In the genomic region with DNA sequence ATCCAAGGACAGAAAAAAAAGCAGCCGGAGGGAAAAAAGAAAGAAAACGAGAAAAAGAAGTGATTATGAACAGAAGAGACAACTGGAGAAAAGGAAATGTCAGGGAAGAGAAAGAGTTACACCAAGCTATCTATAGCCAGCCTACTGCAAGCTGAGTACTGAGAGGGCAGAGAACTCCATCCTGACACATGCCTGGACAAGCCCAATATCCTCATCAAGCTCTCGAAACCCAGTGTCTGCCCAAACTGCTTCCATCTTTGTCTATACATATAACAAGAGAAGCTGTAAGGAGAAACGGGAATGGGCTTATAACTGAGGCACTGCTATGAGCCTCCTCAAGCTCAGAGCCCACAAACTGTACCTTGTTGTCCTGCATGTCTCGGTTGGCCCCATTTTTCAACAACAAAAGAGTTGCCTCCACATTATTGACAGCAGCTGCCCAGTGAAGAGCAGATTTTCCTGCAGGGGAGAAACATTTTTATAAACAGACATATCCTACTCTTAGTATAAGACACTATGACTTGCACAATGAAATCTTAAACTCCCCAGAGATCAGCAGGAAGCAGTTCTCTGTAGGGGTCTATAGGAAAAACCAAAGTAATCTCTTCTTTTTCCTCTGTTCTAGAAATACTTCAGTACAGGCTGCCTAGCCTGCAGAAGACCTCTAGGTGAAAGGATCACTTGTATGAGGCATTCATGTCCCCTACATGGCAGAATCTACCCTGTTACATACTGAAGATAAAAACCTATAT, we compare ENCODE assay signal across 22 cellular contexts. TPM values are rescaled to one million over a fixed set of nuclear protein-coding genes. Genes with fewer than 3 reads are reported as not detected.
DNase-seq lines count a peak whose midpoint lies in the region; ATAC-seq, FAIRE-seq and TF ChIP-seq lines count a peak whose summit lies in the region.
"Had no signal": no experiment of that assay in that cellular context is flagged by ENCODE, and none has a peak within 500 bp of the region (broad histone marks: within the 10 kb centered on the region; RNA-seq: fewer than 3 reads in every experiment).

No MANE protein-coding gene starts in this region.

- no peaks in the 10 kb centered on the region; the same call in 1 of the 2 replicates for H3K9me2 ChIP-seq in GM23338 (ENCODE audit: insufficient read depth)

- H3K9me3 ChIP-seq in astrocyte (ENCODE audit: insufficient read depth, low read depth, low read length) (no peaks in the 10 kb centered on the region), prostate gland (no peaks in the 10 kb centered on the region)
- H3K9me3 ChIP-seq: left lung, SJCRH30 had no signal

- intact Hi-C loops in prostate gland (cut with DNase I) = no loop called here
- intact Hi-C loops in activated CD4-positive, alpha-beta memory T cell treated with anti-CD3 and anti-CD28 coated beads for 36 hours (cut with micrococcal nuclease) = no loop called here

- ATAC-seq in GM23338 = no peak
- ATAC-seq: GM12878, left lung, Panc1 had no signal

- H3K79me2 ChIP-seq in GM23338 (replicated peaks; ENCODE audit: insufficient read depth) (no peaks in the 10 kb centered on the region), astrocyte (ENCODE audit: insufficient read depth, low read length) (no peaks in the 10 kb centered on the region)

- 67% methylated on average over 5 of the region's 5 CpGs for WGBS in prostate gland

- H3K27ac Mint-ChIP-seq in T-helper 1 cell treated with Interleukin-12 subunit alpha and Interleukin-12 subunit beta and Interleukin-4 antibody, amounts not matched to agents 30 μg/mL and 1 μg/mL, for 36 hours = peak overlapping the region; percentile 27
- peak overlapping the region; percentile 83 for H3K27ac Mint-ChIP-seq in GM23338
- peak overlapping the region; percentile 41 for H3K27ac Mint-ChIP-seq in astrocyte (ENCODE audit: unreplicated experiment)
- H3K27ac Mint-ChIP-seq in mesothelial cell of epicardium = peak overlapping the region; percentile 64
- H3K27ac Mint-ChIP-seq in activated CD4-positive, alpha-beta memory T cell treated with anti-CD3 and anti-CD28 coated beads for 36 hours = no peak overlapping the region

- no peaks in the 10 kb centered on the region for H3K9me3 Mint-ChIP-seq in T-helper 1 cell treated with Interleukin-12 subunit alpha and Interleukin-12 subunit beta and Interleukin-4 antibody, amounts not matched to agents 30 μg/mL and 1 μg/mL, for 36 hours
- no peaks in the 10 kb centered on the region; the same call in 2 of the 3 replicates for H3K9me3 Mint-ChIP-seq in GM23338
- no peaks in the 10 kb centered on the region for H3K9me3 Mint-ChIP-seq in astrocyte (ENCODE audit: unreplicated experiment)
- no peaks in the 10 kb centered on the region for H3K9me3 Mint-ChIP-seq in mesothelial cell of epicardium
- no peaks in the 10 kb centered on the region for H3K9me3 Mint-ChIP-seq in activated CD4-positive, alpha-beta memory T cell treated with anti-CD3 and anti-CD28 coated beads for 36 hours
- H3K9me3 Mint-ChIP-seq: H9 had no signal

- TF ChIP-seq CTCF in GM23338 (conservative IDR thresholded peaks at IDR 0.05; ENCODE audit: low read depth in 2 of 2) = no peak
- no peak for TF ChIP-seq CTCF in astrocyte (IDR thresholded peaks at IDR 0.05; ENCODE audit: insufficient read depth, low read depth, low read length)
- no peak for TF ChIP-seq CTCF in mesothelial cell of epicardium (IDR thresholded peaks at IDR 0.05; ENCODE audit: unreplicated experiment)
- TF ChIP-seq CTCF in prostate gland (IDR thresholded peaks at IDR 0.05) = no peak

- CTCF ChIA-PET in activated CD4-positive, alpha-beta memory T cell treated with anti-CD3 and anti-CD28 coated beads for 36 hours (lab: Charles Lee) = interaction anchor here (1.0 kb wide), 1 partner anchor 31 kb away, joined by 3 read pairs; no protein-coding TSS in a partner anchor

- no peak for TF ChIP-seq POLR2A in prostate gland (IDR thresholded peaks at IDR 0.05)

- H3K4me3 Mint-ChIP-seq in T-helper 1 cell treated with Interleukin-12 subunit alpha and Interleukin-12 subunit beta and Interleukin-4 antibody, amounts not matched to agents 30 μg/mL and 1 μg/mL, for 36 hours = no peak overlapping the region
- H3K4me3 Mint-ChIP-seq in GM23338 = no peak overlapping the region
- H3K4me3 Mint-ChIP-seq in astrocyte (ENCODE audit: unreplicated experiment) = no peak overlapping the region
- no peak overlapping the region for H3K4me3 Mint-ChIP-seq in mesothelial cell of epicardium
- no peak overlapping the region for H3K4me3 Mint-ChIP-seq in activated CD4-positive, alpha-beta memory T cell treated with anti-CD3 and anti-CD28 coated beads for 36 hours
- H3K4me3 Mint-ChIP-seq: H9 had no signal

- no peak for DNase-seq in T-helper 1 cell
- no peak for DNase-seq in GM23338 (ENCODE audit: low spot score)
- no peak for DNase-seq in astrocyte (ENCODE audit: low read depth)
- no peak for DNase-seq in mesothelial cell of epicardium (ENCODE audit: low spot score in 2 of 2, unreplicated experiment in 2 of 2)
- DNase-seq in prostate gland (ENCODE audit: low spot score) = no peak
- no peak for DNase-seq in activated CD4-positive, alpha-beta memory T cell treated with anti-CD3 and anti-CD28 coated beads for 36 hours
- no peak for DNase-seq in NCI-H2081 treated with DMSO at 0.1 percent for 48 hours (lab: John Stamatoyannopoulos, UW)
- DNase-seq: activated CD4-positive, alpha-beta T cell treated with anti-CD3 and anti-CD28 coated beads for 1 hour; C1 segment of cervical spinal cord; caudate nucleus; H9; left lung; NCI-H1436 treated with DMSO at 0.1 percent for 48 hours; SJCRH30; small intestine; stimulated activated CD4-positive, alpha-beta T cell treated with anti-CD3 and anti-CD28 coated beads, Interleukin-4, amount 100 ng/mL, for 24 hours had no signal

- peaks cover 5% of the 10 kb centered on the region for H4K20me1 ChIP-seq in GM23338 (replicated peaks; ENCODE audit: insufficient read depth)
- H4K20me1 ChIP-seq in astrocyte (ENCODE audit: insufficient read depth, low read length) = peaks cover 14% of the 10 kb centered on the region

- H3K4me1 ChIP-seq in GM23338 (ENCODE audit: insufficient read depth) (no peaks in the 10 kb centered on the region), astrocyte (ENCODE audit: insufficient read depth, low read length) (no peaks in the 10 kb centered on the region), prostate gland (replicated peaks) (no peaks in the 10 kb centered on the region)
- H3K4me1 ChIP-seq: left lung, SJCRH30 had no signal

- H3K4me3 ChIP-seq in GM23338 (no peak overlapping the region), astrocyte (ENCODE audit: insufficient read depth, low read depth, low read length) (no peak overlapping the region), prostate gland (no peak overlapping the region)
- H3K4me3 ChIP-seq: GM12878, left lung, SJCRH30 had no signal

- peaks cover 72% of the 10 kb centered on the region for H3K36me3 Mint-ChIP-seq in T-helper 1 cell treated with Interleukin-12 subunit alpha and Interleukin-12 subunit beta and Interleukin-4 antibody, amounts not matched to agents 30 μg/mL and 1 μg/mL, for 36 hours (ENCODE audit: low read depth)
- H3K36me3 Mint-ChIP-seq in GM23338 (ENCODE audit: low read depth) (peaks cover 40% of the 10 kb centered on the region), astrocyte (ENCODE audit: low read depth, unreplicated experiment) (peaks cover 72% of the 10 kb centered on the region), mesothelial cell of epicardium (peaks cover 87% of the 10 kb centered on the region)
- peaks cover 49% of the 10 kb centered on the region for H3K36me3 Mint-ChIP-seq in activated CD4-positive, alpha-beta memory T cell treated with anti-CD3 and anti-CD28 coated beads for 36 hours

- FAIRE-seq in astrocyte (lab: Jason Lieb, UNC) = no peak
- FAIRE-seq: A204.1, GM12878, small intestine had no signal

- H3K27me3 ChIP-seq in GM23338 (ENCODE audit: insufficient read depth) (no peaks in the 10 kb centered on the region), astrocyte (ENCODE audit: insufficient read depth, low read length) (no peaks in the 10 kb centered on the region), prostate gland (replicated peaks; ENCODE audit: insufficient read depth) (no peaks in the 10 kb centered on the region)
- H3K27me3 ChIP-seq: left lung, SJCRH30 had no signal

- H3K36me3 ChIP-seq in GM23338 (ENCODE audit: insufficient read depth) (peaks cover 11% of the 10 kb centered on the region; the same call in 1 of the 2 replicates), astrocyte (ENCODE audit: insufficient read depth, low read length) (peaks cover 79% of the 10 kb centered on the region), prostate gland (peaks cover 8 to 48% of the 10 kb centered on the region in 2 donors)

- no peaks in the 10 kb centered on the region for H3K27me3 Mint-ChIP-seq in T-helper 1 cell treated with Interleukin-12 subunit alpha and Interleukin-12 subunit beta and Interleukin-4 antibody, amounts not matched to agents 30 μg/mL and 1 μg/mL, for 36 hours (ENCODE audit: low read depth)
- H3K27me3 Mint-ChIP-seq in GM23338 (ENCODE audit: insufficient read depth, low read depth, poor library complexity) (no peaks in the 10 kb centered on the region), astrocyte (ENCODE audit: low read depth, unreplicated experiment) (no peaks in the 10 kb centered on the region), mesothelial cell of epicardium (ENCODE audit: low read depth) (no peaks in the 10 kb centered on the region)
- H3K27me3 Mint-ChIP-seq in activated CD4-positive, alpha-beta memory T cell treated with anti-CD3 and anti-CD28 coated beads for 36 hours = no peaks in the 10 kb centered on the region

- no peak overlapping the region for H3K9ac ChIP-seq in astrocyte (ENCODE audit: low read length)

- no peak overlapping the region for H3K27ac ChIP-seq in GM23338 (ENCODE audit: low read depth)
- no peak overlapping the region for H3K27ac ChIP-seq in astrocyte (ENCODE audit: low read depth, low read length)
- H3K27ac ChIP-seq in prostate gland = no peak overlapping the region
- H3K27ac ChIP-seq: left lung, SJCRH30 had no signal

- H3F3A ChIP-seq in GM23338 (replicated peaks; ENCODE audit: low read depth) = no peaks in the 10 kb centered on the region

- no peaks in the 10 kb centered on the region for H3K4me1 Mint-ChIP-seq in T-helper 1 cell treated with Interleukin-12 subunit alpha and Interleukin-12 subunit beta and Interleukin-4 antibody, amounts not matched to agents 30 μg/mL and 1 μg/mL, for 36 hours (ENCODE audit: low read depth)
- peaks cover 2% of the 10 kb centered on the region; the same call in 1 of the 3 replicates for H3K4me1 Mint-ChIP-seq in GM23338
- H3K4me1 Mint-ChIP-seq in astrocyte (ENCODE audit: low read depth, unreplicated experiment) = peaks cover 22% of the 10 kb centered on the region
- H3K4me1 Mint-ChIP-seq in mesothelial cell of epicardium = no peaks in the 10 kb centered on the region
- no peaks in the 10 kb centered on the region for H3K4me1 Mint-ChIP-seq in activated CD4-positive, alpha-beta memory T cell treated with anti-CD3 and anti-CD28 coated beads for 36 hours (ENCODE audit: low read depth)

- H3K4me2 ChIP-seq in GM23338 (no peak overlapping the region), astrocyte (ENCODE audit: low read length) (no peak overlapping the region)

- H2AFZ ChIP-seq in GM23338 (no peak overlapping the region), astrocyte (ENCODE audit: low read depth, low read length) (no peak overlapping the region)

- POLR2A ChIA-PET in activated CD4-positive, alpha-beta memory T cell treated with anti-CD3 and anti-CD28 coated beads for 36 hours (lab: Charles Lee) = no interaction called here

RNA-seq across cellular contexts. Expression of a gene that starts 21.2 kb away (rescaled TPM):
- total RNA-seq in GM23338 (2014; rRNA removed; shearing (Covaris generic)) = not detected in 2 replicates
- polyA plus RNA-seq in GM23338 (2016; fragmentation: Nextera tagmentation; extraction: Ambion mirVana) = not detected in 2 replicates
- total RNA-seq in astrocyte = not detected in 2 replicates
- total RNA-seq in mesothelial cell of epicardium = 0.07 TPM in 1 of 3 replicates, not detected in the others
- total RNA-seq in prostate gland = 1 to 10 TPM in 1 of 2 donors, not detected in 1; 2.0 TPM
- total RNA-seq in activated CD4-positive, alpha-beta memory T cell treated with anti-CD3 and anti-CD28 coated beads for 36 hours = not detected
- total RNA-seq: GM12878, H9, left lung, M059J, mononuclear cell, SJCRH30 had no signal
- polyA plus RNA-seq: GM12878, small intestine had no signal
